1 cellular context compared by ENCODE assay signal in genomic region chr20:38387953-38388352, GRCh38.
TF ChIP-seq lines count a peak whose summit lies in the region.

No MANE protein-coding gene starts in this region.

TF ChIP-seq in K562, 482 proteins besides CTCF, POLR2A, EP300 and RAD21 (continued from another document):
- TF ChIP-seq ZNF398 (CRISPR knock-in tag; IDR thresholded peaks at IDR 0.05) = no peak
- no peak for TF ChIP-seq ZNF511 (CRISPR knock-in tag; IDR thresholded peaks at IDR 0.05)
- no peak for TF ChIP-seq DIDO1 (tag; IDR thresholded peaks at IDR 0.05; ENCODE audit: low read depth)
- TF ChIP-seq HNRNPUL1 (IDR thresholded peaks at IDR 0.05; ENCODE audit: low read length) = no peak
- no peak for TF ChIP-seq ZKSCAN1 (IDR thresholded peaks at IDR 0.05; ENCODE audit: low read depth, low read length)
- TF ChIP-seq NRF1 (conservative IDR thresholded peaks at IDR 0.05 in 1 of 2, IDR thresholded peaks at IDR 0.05 in 1 of 2) = no peak
- no peak for TF ChIP-seq ZNF282 (CRISPR knock-in tag; IDR thresholded peaks at IDR 0.05)
TF ChIP-seq in K562: peak in this region for 0.
